In the genomic region with DNA sequence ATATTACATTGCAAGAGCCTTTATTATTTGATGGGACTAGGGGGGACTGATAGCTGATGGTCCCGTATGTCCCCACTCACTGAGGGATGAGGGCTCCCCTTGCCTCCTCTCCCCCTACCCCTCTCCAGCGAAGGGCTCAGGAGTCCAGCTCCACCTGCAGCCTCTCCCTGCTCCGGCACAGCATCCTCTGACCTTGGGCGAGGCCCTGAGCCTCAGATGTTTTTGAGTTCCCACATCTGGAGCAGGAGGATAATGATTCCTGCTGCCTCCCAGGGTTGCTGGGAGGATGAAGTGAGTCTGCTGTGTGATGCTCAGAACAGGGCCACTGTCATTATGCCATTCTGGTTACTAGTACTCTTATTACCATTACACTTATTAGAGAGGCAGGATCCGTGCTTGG, we compare ENCODE assay signal across 21 cellular contexts. TPM values are rescaled to one million over a fixed set of nuclear protein-coding genes. Genes with fewer than 3 reads are reported as not detected.
A peak's percentile ranks its signal among the peaks of the same experiment; 100 is the strongest.
DNase-seq lines count a peak whose midpoint lies in the region; ATAC-seq and TF ChIP-seq lines count a peak whose summit lies in the region.
"Had no signal": no experiment of that assay in that cellular context is flagged by ENCODE, and none has a peak within 500 bp of the region (broad histone marks: within the 10 kb centered on the region; RNA-seq: fewer than 3 reads in every experiment).

No MANE protein-coding gene starts in this region.

- peak overlapping the region; percentile 18 for H3K18ac ChIP-seq in neuronal stem cell (ENCODE audit: low read length)

- peaks cover 23% of the 10 kb centered on the region for H3K27me3 Mint-ChIP-seq in GM23338 (ENCODE audit: insufficient read depth, low read depth, poor library complexity)
- H3K27me3 Mint-ChIP-seq: CD8-positive, alpha-beta memory T cell had no signal

- H3K9me2 ChIP-seq in GM23338 (ENCODE audit: insufficient read depth), result no peaks in the 10 kb centered on the region

- H4K91ac ChIP-seq in neuronal stem cell (ENCODE audit: low read depth, low read length, poor library complexity), result no peak overlapping the region

- no peak for DNase-seq in GM23338 (ENCODE audit: low spot score)
- no peak for DNase-seq in NT2/D1 (ENCODE audit: low read depth, low spot score)
- peak; percentile 10 for DNase-seq in epidermal melanocyte (ENCODE audit: insufficient read length, low spot score)
- no peak for DNase-seq in neuronal stem cell (ENCODE audit: low spot score)
- no peak for DNase-seq in 8988T
- no peak for DNase-seq in adrenal gland
- DNase-seq in effector CD4-positive, alpha-beta T cell, result no peak
- DNase-seq: CD8-positive, alpha-beta memory T cell; DMS 273 treated with DMSO at 0.1 percent for 48 hours; H9; MV-4-11; NCI-H1417 treated with DMSO at 0.1 percent for 48 hours; NCI-H2029; NCI-H226; NCI-H526 treated with DMSO at 0.1 percent for 48 hours; SHP77 had no signal

- H4K20me1 ChIP-seq in GM23338 (replicated peaks; ENCODE audit: insufficient read depth), result peaks cover 10% of the 10 kb centered on the region

- H3K23ac ChIP-seq in neuronal stem cell (ENCODE audit: low read depth, low read length, poor library complexity), result no peak overlapping the region

- 0 out of 2 replicates have a peak, but pooled peaks cover 4% of the 10 kb centered on the region for H3F3A ChIP-seq in GM23338 (replicated peaks; ENCODE audit: low read depth)

- H3K79me1 ChIP-seq in neuronal stem cell (ENCODE audit: low read depth, low read length), result peaks cover 10% of the 10 kb centered on the region

- ATAC-seq in GM23338 (no peak), GM18502 (IDR thresholded peaks at IDR 0.05; ENCODE audit: poor library complexity, unreplicated experiment) (no peak)
- ATAC-seq: Panc1, SK-N-SH treated with all-trans-retinoic acid at 6 μM for 48 hours had no signal

- no peaks in the 10 kb centered on the region for H3K27me3 ChIP-seq in GM23338 (ENCODE audit: insufficient read depth)
- no peaks in the 10 kb centered on the region for H3K27me3 ChIP-seq in NT2/D1 (ENCODE audit: insufficient read depth, insufficient read length)
- no peaks in the 10 kb centered on the region for H3K27me3 ChIP-seq in neuronal stem cell (ENCODE audit: control insufficient read depth in 3 of 3, insufficient read depth in 3 of 3, low read depth in 1 of 3, low read length in 3 of 3)
- H3K27me3 ChIP-seq in adrenal gland, result no peaks in the 10 kb centered on the region

- H3K27ac ChIP-seq in GM23338 (ENCODE audit: low read depth), result peak overlapping the region; percentile 84
- H3K27ac ChIP-seq in neuronal stem cell (replicated peaks; ENCODE audit: low read length), result no peak overlapping the region
- H3K27ac ChIP-seq in adrenal gland, result peak overlapping the region in 1 of 5 donors; percentile 23

- no peaks in the 10 kb centered on the region for H3K36me3 Mint-ChIP-seq in GM23338 (ENCODE audit: low read depth)

- no peak overlapping the region for H3K14ac ChIP-seq in neuronal stem cell (ENCODE audit: low read length)

- H2AFZ ChIP-seq in GM23338 (no peak overlapping the region), neuronal stem cell (ENCODE audit: low read length) (no peak overlapping the region)

- H3K9me3 ChIP-seq in NT2/D1 (ENCODE audit: insufficient read depth, low read length) (no peaks in the 10 kb centered on the region), neuronal stem cell (replicated peaks in 1 of 2; ENCODE audit: control insufficient read depth in 2 of 2, insufficient read depth in 1 of 2, low read depth in 1 of 2, low read length in 2 of 2) (no peaks in the 10 kb centered on the region), adrenal gland (replicated peaks in 1 of 3) (no peaks in the 10 kb centered on the region)

- TF ChIP-seq CTCF in GM23338 (conservative IDR thresholded peaks at IDR 0.05; ENCODE audit: low read depth in 2 of 2) (no peak), adrenal gland (IDR thresholded peaks at IDR 0.05) (no peak)

- intact Hi-C loops in adrenal gland (cut with DNase I), result no loop called here

- no peak overlapping the region; the same call in 2 of the 3 replicates for H3K4me3 Mint-ChIP-seq in GM23338
- H3K4me3 Mint-ChIP-seq: CD8-positive, alpha-beta memory T cell; H9 had no signal

- H2AK5ac ChIP-seq in neuronal stem cell (ENCODE audit: low read depth, low read length), result peak overlapping the region; percentile 18

- peak overlapping the region; percentile 53 for H2BK12ac ChIP-seq in neuronal stem cell (ENCODE audit: low read length)

- no peaks in the 10 kb centered on the region for H3K36me3 ChIP-seq in GM23338 (ENCODE audit: insufficient read depth)
- peaks cover 11% of the 10 kb centered on the region for H3K36me3 ChIP-seq in NT2/D1 (ENCODE audit: insufficient read depth, insufficient read length, low read length)
- H3K36me3 ChIP-seq in neuronal stem cell (replicated peaks in 1 of 2; ENCODE audit: control insufficient read depth in 2 of 2, insufficient read depth in 2 of 2, low read length in 2 of 2), result no peaks in the 10 kb centered on the region
- H3K36me3 ChIP-seq in adrenal gland (replicated peaks in 1 of 2), result no peaks in the 10 kb centered on the region

- TF ChIP-seq POLR2A in adrenal gland (IDR thresholded peaks at IDR 0.05), result no peak

- H3K9ac ChIP-seq in NT2/D1 (ENCODE audit: insufficient read length, low read depth), result peak overlapping the region; percentile 16
- peak overlapping the region; percentile 61 for H3K9ac ChIP-seq in neuronal stem cell (ENCODE audit: low read depth, low read length, poor library complexity)

- no peak overlapping the region for H2BK15ac ChIP-seq in neuronal stem cell (ENCODE audit: low read length)

- no peaks in the 10 kb centered on the region for H3K9me3 Mint-ChIP-seq in GM23338
- H3K9me3 Mint-ChIP-seq: CD8-positive, alpha-beta memory T cell; H9 had no signal

- H3K4me1 ChIP-seq in GM23338 (ENCODE audit: insufficient read depth) (peaks cover 64% of the 10 kb centered on the region), NT2/D1 (ENCODE audit: insufficient read depth, insufficient read length) (peaks cover 37% of the 10 kb centered on the region), neuronal stem cell (ENCODE audit: control insufficient read depth in 2 of 2, insufficient read depth in 1 of 2, low read depth in 1 of 2, low read length in 2 of 2) (peaks cover 31 to 38% of the 10 kb centered on the region in 2 donors), adrenal gland (replicated peaks in 1 of 2) (peaks cover 29 to 46% of the 10 kb centered on the region in 2 donors)

- no peak overlapping the region for H2BK120ac ChIP-seq in neuronal stem cell (ENCODE audit: low read depth, low read length)

- no peak overlapping the region for H3K27ac Mint-ChIP-seq in GM23338

- no peak overlapping the region for H2BK5ac ChIP-seq in neuronal stem cell (ENCODE audit: low read length)

- peak overlapping the region; percentile 78 for H3K4me2 ChIP-seq in GM23338
- H3K4me2 ChIP-seq in neuronal stem cell (ENCODE audit: insufficient read depth, low read length, poor library complexity, severe bottlenecking), result no peak overlapping the region

- no peak overlapping the region for H3K4ac ChIP-seq in neuronal stem cell (ENCODE audit: low read length)

- no CpG with 5 or more reads among the region's 5 CpGs for WGBS in neuronal stem cell (ENCODE audit: extremely low coverage in 2 of 2, insufficient read length in 2 of 2, insufficient replicate concordance in 1 of 2), 2 donors
- 60 to 79% (median 72%) methylated on average over 3 to 5 of the region's 5 CpGs for WGBS in adrenal gland, 4 donors

- H3K79me2 ChIP-seq in GM23338 (replicated peaks; ENCODE audit: insufficient read depth), result peaks cover 91% of the 10 kb centered on the region

- no peak overlapping the region for H3K4me3 ChIP-seq in GM23338
- no peak overlapping the region for H3K4me3 ChIP-seq in NT2/D1 (ENCODE audit: insufficient read length, low read depth)
- H3K4me3 ChIP-seq in neuronal stem cell (ENCODE audit: low read length in 2 of 2), result no peak overlapping the region
- no peak overlapping the region for H3K4me3 ChIP-seq in adrenal gland

- H4K8ac ChIP-seq in neuronal stem cell (ENCODE audit: low read depth, low read length), result no peak overlapping the region

- peaks cover 81% of the 10 kb centered on the region for H3K4me1 Mint-ChIP-seq in GM23338

TF ChIP-seq in GM23338, 12 proteins besides CTCF, POLR2A, EP300 and RAD21 (continues in another document):
- TF ChIP-seq ZNF114 (CRISPR knock-in tag; IDR thresholded peaks at IDR 0.05) (no peak), EZH2phosphoT487 (IDR thresholded peaks at IDR 0.05; ENCODE audit: unreplicated experiment) (no peak), POLR2AphosphoS5 (IDR thresholded peaks at IDR 0.05; ENCODE audit: low read depth) (no peak)

RNA-seq across cellular contexts. Expression of a gene that starts 15.0 kb away (rescaled TPM):
- total RNA-seq in GM23338 (2014; rRNA removed; shearing (Covaris generic)), result 31.7 and 35.4 TPM in 2 replicates
- polyA plus RNA-seq in GM23338 (2016; fragmentation: Nextera tagmentation; extraction: Ambion mirVana) (28.3 and 28.7 TPM in 2 replicates), adrenal gland (10 to 100 TPM in 2 of 3 donors, 1 to 10 TPM in 1; 7.2 to 33.1 (median 27.5) TPM)
- 102 TPM for polyA plus RNA-seq in neuronal stem cell (2013, experiment 1 of 2)
- 96.5 TPM for polyA plus RNA-seq in neuronal stem cell (2013, experiment 2 of 2)
- total RNA-seq in adrenal gland, result 10 to 100 TPM; 14.7 to 61.0 (median 24.6) TPM

RNA-seq across cellular contexts. Expression of a gene that starts 56.2 kb away (rescaled TPM):
- total RNA-seq in GM23338 (2014; rRNA removed; shearing (Covaris generic)), result 3.8 and 6.2 TPM in 2 replicates
- polyA plus RNA-seq in GM23338 (2016; fragmentation: Nextera tagmentation; extraction: Ambion mirVana) (2.8 and 3.6 TPM in 2 replicates), adrenal gland (under 1 TPM in 2 of 3 donors, not detected in 1; 0.10 to 0.32 TPM)
- 2.0 TPM for polyA plus RNA-seq in neuronal stem cell (2013, experiment 1 of 2)
- 1.6 TPM for polyA plus RNA-seq in neuronal stem cell (2013, experiment 2 of 2)
- total RNA-seq in adrenal gland, result under 1 TPM in 2 of 8 donors, not detected in 6; 0.11 TPM
- total RNA-seq: CD8-positive, alpha-beta memory T cell; LHCN-M2 had no signal
- polyA plus RNA-seq: CD8-positive, alpha-beta memory T cell had no signal

RNA-seq across cellular contexts. Expression of a gene that starts 56.4 kb away (rescaled TPM):
- total RNA-seq in GM23338 (2014; rRNA removed; shearing (Covaris generic)), result 0.45 and 0.97 TPM in 2 replicates
- 0.26 and 0.27 TPM in 2 replicates for polyA plus RNA-seq in GM23338 (2016; fragmentation: Nextera tagmentation; extraction: Ambion mirVana)
- polyA plus RNA-seq in neuronal stem cell (2013, experiment 1 of 2), result not detected
- polyA plus RNA-seq in neuronal stem cell (2013, experiment 2 of 2), result not detected
- total RNA-seq in adrenal gland, result not detected
- polyA plus RNA-seq in adrenal gland, result not detected
- total RNA-seq: CD8-positive, alpha-beta memory T cell had no signal
- polyA plus RNA-seq: BJ had no signal
